In the genomic region with DNA sequence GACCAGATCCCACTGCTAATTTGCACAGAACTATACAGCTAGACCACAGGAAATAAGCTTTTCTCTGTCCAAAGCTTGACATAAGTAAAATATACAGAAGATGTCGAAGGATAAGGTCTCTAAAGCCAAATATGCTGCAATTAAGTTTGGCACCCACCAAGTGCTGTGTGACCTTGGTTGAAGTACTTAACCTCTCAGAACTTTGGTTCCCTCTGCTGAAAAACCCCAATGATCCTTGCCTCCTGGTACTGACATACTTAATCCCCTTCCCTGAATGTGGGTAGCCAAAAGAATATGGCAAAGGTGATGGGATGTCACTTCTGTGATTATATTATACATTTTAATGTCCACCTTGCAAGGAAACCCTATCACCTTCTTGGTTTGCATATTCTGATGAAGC, we compare ENCODE assay signal across 10 cellular contexts.
"Had no signal": no experiment of that assay in that cellular context is flagged by ENCODE, and none has a peak within 500 bp of the region (broad histone marks: within the 10 kb centered on the region; RNA-seq: fewer than 3 reads in every experiment).

No MANE protein-coding gene starts in this region.

- H3K4me2 ChIP-seq: GM23338 had no signal

- H3K9me3 ChIP-seq: HAP-1 had no signal

- H2AFZ ChIP-seq: GM23338 had no signal

- DNase-seq: GOT3, H7, H9, HCEC 1CT, HFFc6 had no signal

- FAIRE-seq: H1, H54 had no signal

- H3K4me3 Mint-ChIP-seq: GM23338, H9, HFFc6 had no signal

- ATAC-seq: GM23338, HCT116 had no signal

- H3K36me3 ChIP-seq: HAP-1 had no signal

- H3K4me3 ChIP-seq: GM23338, HAP-1 had no signal

- H3K4me1 ChIP-seq: HAP-1 had no signal

- H3K27ac Mint-ChIP-seq: GM23338, H9, HFFc6 had no signal
